Comparison of ENCODE assay signal across 13 cellular contexts in the genomic region with DNA sequence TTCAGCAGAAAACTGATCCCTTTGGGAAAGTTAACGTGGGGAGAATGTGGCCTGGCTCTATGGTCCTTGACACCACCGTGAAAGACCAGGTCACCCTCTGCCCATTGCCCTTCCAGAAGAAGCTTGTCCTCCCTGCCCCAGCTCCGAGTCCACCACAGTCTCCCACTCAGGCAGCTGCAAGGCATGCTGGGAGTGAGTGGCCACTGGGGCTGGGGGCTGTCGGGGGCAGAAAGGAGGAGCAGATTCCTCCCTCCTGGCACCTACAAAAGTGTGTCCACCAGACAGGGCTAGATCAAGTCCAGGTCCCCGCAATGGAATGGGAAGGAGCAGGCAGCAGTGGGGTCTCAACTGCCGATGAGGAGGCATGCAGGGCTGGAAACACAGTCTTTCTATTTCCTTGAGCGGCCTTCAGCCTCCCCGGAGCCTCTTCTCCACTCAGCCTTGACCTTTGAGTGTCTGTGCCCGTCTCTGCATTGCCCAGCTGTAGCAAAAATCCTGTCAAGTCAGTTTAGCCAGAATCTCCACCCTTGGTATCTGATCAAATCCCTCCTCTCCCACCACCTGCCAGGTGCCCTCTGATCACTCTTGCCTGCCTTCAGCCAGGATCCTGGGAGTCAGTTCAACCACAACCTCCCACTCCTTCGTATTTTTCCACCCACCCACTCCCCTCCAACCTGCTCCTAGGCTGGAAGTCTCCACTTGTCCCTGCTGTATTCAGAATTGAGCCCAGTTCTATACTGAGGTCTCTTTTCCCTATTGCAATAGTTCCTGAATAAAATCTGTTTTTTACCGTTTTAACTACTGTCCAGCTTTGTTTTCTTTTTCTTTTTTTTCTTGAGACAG.
"Had no signal": no experiment of that assay in that cellular context is flagged by ENCODE, and none has a peak within 500 bp of the region (broad histone marks: within the 10 kb centered on the region; RNA-seq: fewer than 3 reads in every experiment).

No MANE protein-coding gene starts in this region.

- H3K27ac ChIP-seq: breast epithelium, gastrocnemius medialis, skin epidermis, tibial artery had no signal

- H3K27me3 Mint-ChIP-seq: activated CD4-positive, alpha-beta memory T cell treated with anti-CD3 and anti-CD28 coated beads, Interleukin-2, amount 10 ng/mL, durations not matched to agents 7 days and 5 days had no signal

- DNase-seq: activated CD4-positive, alpha-beta memory T cell treated with anti-CD3 and anti-CD28 coated beads, Interleukin-2, amount 10 ng/mL, durations not matched to agents 7 days and 5 days; activated CD4-positive, CD25-positive, alpha-beta regulatory T cell treated with anti-CD3 and anti-CD28 coated beads, Interleukin-2, amount 50 U/mL, for 72 hours; activated CD8-positive, alpha-beta memory T cell treated with anti-CD3 and anti-CD28 coated beads, Interleukin-2, amount 50 U/mL, for 4 hours; activated naive CD4-positive, alpha-beta T cell; aorta; gastrocnemius medialis; left ventricle myocardium superior; mesendoderm; T-helper 9 cell; tibial artery had no signal

- H3K9me3 Mint-ChIP-seq: activated T-helper 1 cell treated with anti-CD3 and anti-CD28 coated beads, Interleukin-12 subunit alpha, Interleukin-12 subunit beta, Interleukin-2, Interleukin-4 antibody, amounts not matched to agents 30 ng/mL and 10 ng/mL and 1 ng/mL, durations not matched to agents 14 hours and 24 hours and 36 hours had no signal

- H3K27ac Mint-ChIP-seq: activated CD4-positive, alpha-beta memory T cell treated with anti-CD3 and anti-CD28 coated beads, Interleukin-2, amount 10 ng/mL, durations not matched to agents 7 days and 5 days; activated T-helper 1 cell treated with anti-CD3 and anti-CD28 coated beads, Interleukin-12 subunit alpha, Interleukin-12 subunit beta, Interleukin-2, Interleukin-4 antibody, amounts not matched to agents 30 ng/mL and 10 ng/mL and 1 ng/mL, durations not matched to agents 14 hours and 24 hours and 36 hours had no signal

- H3K4me3 Mint-ChIP-seq: activated CD4-positive, alpha-beta memory T cell treated with anti-CD3 and anti-CD28 coated beads, Interleukin-2, amount 10 ng/mL, durations not matched to agents 7 days and 5 days; activated T-helper 1 cell treated with anti-CD3 and anti-CD28 coated beads, Interleukin-12 subunit alpha, Interleukin-12 subunit beta, Interleukin-2, Interleukin-4 antibody, amounts not matched to agents 30 ng/mL and 10 ng/mL and 1 ng/mL, durations not matched to agents 14 hours and 24 hours and 36 hours had no signal

- ATAC-seq: gastrocnemius medialis, left ventricle myocardium superior had no signal
